Comparison of ENCODE assay signal across 9 cellular contexts in the genomic region with DNA sequence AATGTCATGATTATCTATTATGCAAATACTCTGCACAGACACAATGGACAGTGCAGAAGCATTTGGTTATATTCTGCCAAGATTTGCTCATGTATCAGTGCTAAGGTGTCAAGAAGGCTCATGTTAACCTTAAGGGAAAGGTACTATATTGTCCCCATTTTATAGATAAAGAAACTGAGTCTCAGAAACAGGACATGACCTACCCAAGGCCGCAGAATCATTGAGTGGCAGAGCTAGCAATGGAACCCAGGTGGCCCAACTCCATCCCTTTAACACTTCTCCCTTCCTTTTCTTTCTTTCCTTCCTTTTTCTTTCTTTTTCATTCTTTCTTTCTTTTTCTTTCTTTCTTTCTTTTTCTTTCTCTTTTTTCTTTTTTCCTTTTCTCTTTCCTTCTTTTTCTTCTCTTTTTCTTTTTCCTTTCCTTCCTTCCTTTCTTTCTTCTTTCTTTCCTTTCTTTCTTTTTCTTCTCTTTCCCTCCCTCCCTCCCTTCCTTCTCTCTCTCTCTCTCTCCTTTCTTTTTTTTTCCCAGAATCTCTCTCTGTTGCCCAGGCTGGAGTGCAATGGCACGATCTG.
"Had no signal": no experiment of that assay in that cellular context is flagged by ENCODE, and none has a peak within 500 bp of the region (broad histone marks: within the 10 kb centered on the region; RNA-seq: fewer than 3 reads in every experiment).

No MANE protein-coding gene starts in this region.

- H2AFZ ChIP-seq: GM23338 had no signal

- H3K27ac Mint-ChIP-seq: GM23338, H9, HFFc6 had no signal

- H3K4me3 Mint-ChIP-seq: GM23338, H9, HFFc6, IgD-negative memory B cell had no signal

- FAIRE-seq: H1, H54, HTR-8/SVneo had no signal

- H3K4me3 ChIP-seq: GM23338 had no signal

- ATAC-seq: GM23338 had no signal

- H3K4me1 Mint-ChIP-seq: GM23338 had no signal

- H3K9me3 Mint-ChIP-seq: GM23338 had no signal

- DNase-seq: HCEC 1CT, HFFc6, KG1 had no signal

- H3K4me2 ChIP-seq: GM23338 had no signal
